8 cellular contexts compared by ENCODE assay signal in genomic region chr19:56141416-56141992, GRCh38. TPM values are rescaled to one million over a fixed set of nuclear protein-coding genes. Genes with fewer than 3 reads are reported as not detected.
A peak's percentile ranks its signal among the peaks of the same experiment; 100 is the strongest.
DNase-seq lines count a peak whose midpoint lies in the region; ATAC-seq and TF ChIP-seq lines count a peak whose summit lies in the region.

No MANE protein-coding gene starts in this region.

- peaks cover 1% of the 10 kb centered on the region for H3K36me3 Mint-ChIP-seq in activated CD8-positive, alpha-beta memory T cell treated with anti-CD3 and anti-CD28 coated beads, Interleukin-2, amount 10 ng/mL, durations not matched to agents 7 days and 5 days

- H3K4me3 ChIP-seq in fibroblast of mammary gland (ENCODE audit: control insufficient read depth, low read depth, low read length) (peak overlapping the region; percentile 63), skeletal muscle cell (ENCODE audit: low read depth, low read length) (peak overlapping the region; percentile 67)

- TF ChIP-seq CTCF in fibroblast of mammary gland (conservative IDR thresholded peaks at IDR 0.05; ENCODE audit: control insufficient read depth, insufficient read depth, low read depth, low read length): no peak

- no peak for ATAC-seq in activated CD8-positive, alpha-beta memory T cell treated with anti-CD3 and anti-CD28 coated beads, Interleukin-2, amount 10 ng/mL, durations not matched to agents 7 days and 5 days
- no peak for ATAC-seq in GM19324 (IDR thresholded peaks at IDR 0.05; ENCODE audit: low FRiP score, unreplicated experiment)
- no peak for ATAC-seq in GM19452 (IDR thresholded peaks at IDR 0.05; ENCODE audit: unreplicated experiment)

- CTCF ChIA-PET in activated CD8-positive, alpha-beta memory T cell treated with anti-CD3 and anti-CD28 coated beads, Interleukin-2, amount 10 ng/mL, durations not matched to agents 7 days and 5 days (lab: Charles Lee): interaction anchor here (0.7 to 1.5 kb wide), 2 partner anchors 20 to 75 kb away, joined by 3 read pairs; partner anchors contain the start of gene ZNF787

- H3K4me1 Mint-ChIP-seq in activated CD8-positive, alpha-beta memory T cell treated with anti-CD3 and anti-CD28 coated beads, Interleukin-2, amount 10 ng/mL, durations not matched to agents 7 days and 5 days: peaks cover 39% of the 10 kb centered on the region

- peak; percentile 23 for DNase-seq in stimulated activated CD4-positive, alpha-beta T cell treated with anti-CD3 and anti-CD28 coated beads, Interleukin-12 subunit alpha, Interleukin-12 subunit beta, amount 100 ng/mL, for 4 hours
- no peak for DNase-seq in stimulated activated CD4-positive, alpha-beta T cell treated with anti-CD3 and anti-CD28 coated beads, Interleukin-1b, Interleukin-23, amount 100 ng/mL, for 48 hours
- DNase-seq in activated CD8-positive, alpha-beta memory T cell treated with anti-CD3 and anti-CD28 coated beads, Interleukin-2, amount 10 ng/mL, durations not matched to agents 7 days and 5 days: peak; percentile 50
- DNase-seq in fibroblast of mammary gland (ENCODE audit: low read depth) (no peak), skeletal muscle cell (ENCODE audit: low read depth) (no peak), NCI-H1436 (lab: John Stamatoyannopoulos, UW) (no peak)

- H3K9me3 Mint-ChIP-seq in activated CD8-positive, alpha-beta memory T cell treated with anti-CD3 and anti-CD28 coated beads, Interleukin-2, amount 10 ng/mL, durations not matched to agents 7 days and 5 days (ENCODE audit: low read depth): no peaks in the 10 kb centered on the region

- no peaks in the 10 kb centered on the region for H3K27me3 Mint-ChIP-seq in activated CD8-positive, alpha-beta memory T cell treated with anti-CD3 and anti-CD28 coated beads, Interleukin-2, amount 10 ng/mL, durations not matched to agents 7 days and 5 days

- H3K4me3 Mint-ChIP-seq in activated CD8-positive, alpha-beta memory T cell treated with anti-CD3 and anti-CD28 coated beads, Interleukin-2, amount 10 ng/mL, durations not matched to agents 7 days and 5 days: peak overlapping the region; percentile 83

- peak overlapping the region; percentile 92 for H3K27ac Mint-ChIP-seq in activated CD8-positive, alpha-beta memory T cell treated with anti-CD3 and anti-CD28 coated beads, Interleukin-2, amount 10 ng/mL, durations not matched to agents 7 days and 5 days

RNA-seq across cellular contexts. Expression of gene ZNF444, which starts 0.4 kb away (rescaled TPM):
- total RNA-seq in activated CD8-positive, alpha-beta memory T cell treated with anti-CD3 and anti-CD28 coated beads, Interleukin-2, amount 10 ng/mL, durations not matched to agents 7 days and 5 days: 10 to 100 TPM; 29.3 to 32.5 TPM

RNA-seq across cellular contexts. Expression of gene ZNF787, which starts 20.4 kb away (rescaled TPM):
- total RNA-seq in activated CD8-positive, alpha-beta memory T cell treated with anti-CD3 and anti-CD28 coated beads, Interleukin-2, amount 10 ng/mL, durations not matched to agents 7 days and 5 days: 10 to 100 TPM; 34.7 to 36.7 TPM

RNA-seq across cellular contexts. Expression of gene GALP, which starts 34.3 kb away (rescaled TPM):
- total RNA-seq in activated CD8-positive, alpha-beta memory T cell treated with anti-CD3 and anti-CD28 coated beads, Interleukin-2, amount 10 ng/mL, durations not matched to agents 7 days and 5 days: not detected

RNA-seq across cellular contexts. Expression of gene ZSCAN5B, which starts 56.1 kb away (rescaled TPM):
- not detected for total RNA-seq in activated CD8-positive, alpha-beta memory T cell treated with anti-CD3 and anti-CD28 coated beads, Interleukin-2, amount 10 ng/mL, durations not matched to agents 7 days and 5 days

Comparison
In these comparisons a context has a peak if more than half of its experiments do, and no peak if none do; other contexts are left out.
1. DNase-seq: peak in stimulated activated CD4-positive, alpha-beta T cell treated with anti-CD3 and anti-CD28 coated beads, Interleukin-12 subunit alpha, Interleukin-12 subunit beta, amount 100 ng/mL, for 4 hours (single experiment) and activated CD8-positive, alpha-beta memory T cell treated with anti-CD3 and anti-CD28 coated beads, Interleukin-2, amount 10 ng/mL, durations not matched to agents 7 days and 5 days (single experiment); none in stimulated activated CD4-positive, alpha-beta T cell treated with anti-CD3 and anti-CD28 coated beads, Interleukin-1b, Interleukin-23, amount 100 ng/mL, for 48 hours (single experiment), fibroblast of mammary gland (single experiment), skeletal muscle cell (single experiment) and NCI-H1436 (single experiment).